19 cellular contexts compared by ENCODE assay signal in the genomic region with DNA sequence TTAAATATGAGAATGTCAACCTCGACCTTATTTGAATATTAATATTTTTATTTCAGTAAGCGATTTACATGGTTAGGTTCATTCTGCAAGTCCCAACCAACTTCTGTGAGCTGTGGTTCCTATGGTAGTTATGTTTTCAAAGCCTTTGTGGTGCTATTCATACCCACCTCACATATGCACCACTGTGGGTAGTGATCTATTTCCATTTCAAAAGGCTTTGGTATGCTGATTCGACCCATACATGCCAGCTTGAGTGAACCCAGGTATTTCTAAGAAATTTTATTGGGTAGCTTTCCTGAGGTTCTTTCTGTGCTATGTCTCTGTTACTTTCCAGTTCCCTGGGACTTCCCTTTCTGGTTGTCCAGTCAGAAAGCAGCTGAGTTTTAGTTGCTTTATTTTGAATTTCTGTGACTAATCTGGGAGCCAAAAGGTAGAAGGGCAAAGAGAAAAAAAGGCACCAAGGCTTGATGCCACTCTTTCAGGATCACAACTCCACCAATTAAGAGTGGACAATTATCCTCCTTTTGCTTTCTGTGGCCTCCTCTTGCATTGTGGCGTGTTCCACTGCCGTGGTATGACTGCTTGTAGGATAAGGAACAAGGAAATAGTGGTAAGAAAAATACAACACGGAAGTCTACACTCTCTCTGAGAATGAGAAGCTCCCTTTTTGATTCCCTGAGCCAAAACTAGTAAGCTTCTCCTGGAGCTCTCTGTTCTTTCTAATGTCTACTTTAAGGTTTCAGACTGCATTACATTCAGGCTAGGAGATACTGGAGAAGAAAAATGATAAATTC.
"Had no signal": no experiment of that assay in that cellular context is flagged by ENCODE, and none has a peak within 500 bp of the region (broad histone marks: within the 10 kb centered on the region; RNA-seq: fewer than 3 reads in every experiment).

No MANE protein-coding gene starts in this region.

- H3K4me1 ChIP-seq: adrenal gland, breast epithelium, esophagus squamous epithelium, suprapubic skin had no signal

- H3K79me2 ChIP-seq: hepatocyte had no signal

- H3K36me3 ChIP-seq: adrenal gland, breast epithelium, esophagus squamous epithelium, pancreas, suprapubic skin had no signal

- DNase-seq: activated CD4-positive, alpha-beta T cell treated with anti-CD3 and anti-CD28 coated beads for 1 hour; activated CD4-positive, alpha-beta T cell treated with anti-CD3 and anti-CD28 coated beads, Interleukin-2, amount 50 U/mL, for 4 hours; activated gamma-delta T cell treated with Interleukin-2 at 50 U/mL for 16 hours; adrenal gland; cerebellar nuclear complex; effector memory CD8-positive, alpha-beta T cell; esophagus squamous epithelium; left ventricle myocardium superior; naive thymus-derived CD4-positive, alpha-beta T cell; pancreas; stimulated activated CD4-positive, alpha-beta T cell treated with anti-CD3 and anti-CD28 coated beads, Interleukin-4, amount 100 ng/mL, for 1 hour; stimulated activated naive CD8-positive, alpha-beta T cell treated with anti-CD3 and anti-CD28 coated beads, Interleukin-15, amount 100 ng/mL, for 72 hours; T1000 had no signal

- H3K27ac ChIP-seq: adrenal gland, breast epithelium, esophagus squamous epithelium, hepatocyte, pancreas, suprapubic skin, VCaP had no signal

- H3K4me2 ChIP-seq: hepatocyte, smooth muscle cell had no signal

- H3K4me3 Mint-ChIP-seq: effector memory CD8-positive, alpha-beta T cell; naive thymus-derived CD4-positive, alpha-beta T cell; stimulated activated naive CD8-positive, alpha-beta T cell treated with anti-CD3 and anti-CD28 coated beads, Interleukin-15, amount 100 ng/mL, for 72 hours had no signal

- H3K27me3 ChIP-seq: adrenal gland, breast epithelium, esophagus squamous epithelium, hepatocyte, pancreas, suprapubic skin had no signal

- H3K27ac Mint-ChIP-seq: activated naive CD4-positive, alpha-beta T cell treated with anti-CD3 and anti-CD28 coated beads, Interleukin-2, amount 50 U/mL, for 72 hours; effector memory CD8-positive, alpha-beta T cell; naive thymus-derived CD4-positive, alpha-beta T cell had no signal

- H3K4me1 Mint-ChIP-seq: naive thymus-derived CD4-positive, alpha-beta T cell; stimulated activated naive CD8-positive, alpha-beta T cell treated with anti-CD3 and anti-CD28 coated beads, Interleukin-15, amount 100 ng/mL, for 72 hours had no signal

- H3K9me3 ChIP-seq: adrenal gland, breast epithelium, esophagus squamous epithelium, pancreas, suprapubic skin had no signal

- H3K4me3 ChIP-seq: adrenal gland, breast epithelium, esophagus squamous epithelium, hepatocyte, pancreas, smooth muscle cell, suprapubic skin had no signal

- H3K27me3 Mint-ChIP-seq: effector memory CD8-positive, alpha-beta T cell; naive thymus-derived CD4-positive, alpha-beta T cell; stimulated activated naive CD8-positive, alpha-beta T cell treated with anti-CD3 and anti-CD28 coated beads, Interleukin-15, amount 100 ng/mL, for 72 hours had no signal

- H2AFZ ChIP-seq: hepatocyte had no signal
